Comparison of ENCODE assay signal across 1 cellular context in the genomic region with DNA sequence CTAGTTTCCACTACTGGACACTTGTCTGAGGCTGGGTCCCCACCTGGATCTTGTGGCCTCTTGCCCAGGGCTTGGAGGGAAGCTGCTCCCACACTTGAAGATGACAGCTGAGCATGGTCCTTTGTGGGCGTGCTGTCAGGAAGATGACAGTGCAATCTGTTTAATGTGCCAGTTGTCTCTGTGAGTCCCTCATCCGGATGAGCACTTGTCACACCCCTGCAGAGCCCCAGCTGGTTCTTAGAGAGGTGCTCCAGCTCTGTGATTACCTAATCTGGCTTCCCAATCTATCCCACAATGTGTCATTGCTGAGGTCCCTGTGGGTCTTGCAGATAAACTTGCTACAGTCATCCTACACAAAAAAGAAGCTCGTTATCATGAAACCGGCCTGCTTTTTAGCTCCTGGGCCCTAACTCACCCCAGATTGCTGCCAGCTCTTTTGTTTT.
TF ChIP-seq lines count a peak whose summit lies in the region.

No MANE protein-coding gene starts in this region.

TF ChIP-seq in K562, 482 proteins besides CTCF, POLR2A, EP300 and RAD21 (continued from another document and continues in another):
- TF ChIP-seq, protein P1, sequence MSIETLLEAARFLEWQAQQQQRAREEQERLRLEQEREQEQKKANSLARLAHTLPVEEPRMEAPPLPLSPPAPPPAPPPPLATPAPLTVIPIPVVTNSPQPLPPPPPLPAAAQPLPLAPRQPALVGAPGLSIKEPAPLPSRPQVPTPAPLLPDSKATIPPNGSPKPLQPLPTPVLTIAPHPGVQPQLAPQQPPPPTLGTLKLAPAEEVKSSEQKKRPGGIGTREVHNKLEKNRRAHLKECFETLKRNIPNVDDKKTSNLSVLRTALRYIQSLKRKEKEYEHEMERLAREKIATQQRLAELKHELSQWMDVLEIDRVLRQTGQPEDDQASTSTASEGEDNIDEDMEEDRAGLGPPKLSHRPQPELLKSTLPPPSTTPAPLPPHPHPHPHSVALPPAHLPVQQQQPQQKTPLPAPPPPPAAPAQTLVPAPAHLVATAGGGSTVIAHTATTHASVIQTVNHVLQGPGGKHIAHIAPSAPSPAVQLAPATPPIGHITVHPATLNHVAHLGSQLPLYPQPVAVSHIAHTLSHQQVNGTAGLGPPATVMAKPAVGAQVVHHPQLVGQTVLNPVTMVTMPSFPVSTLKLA (conservative IDR thresholded peaks at IDR 0.05) = peak; percentile 84 to 96
- peak; percentile 99 for TF ChIP-seq GATA2 (CRISPR knock-in tag; IDR thresholded peaks at IDR 0.05)
- peak; percentile 80; the same call in 1 of the 2 replicates for TF ChIP-seq OTX1 (CRISPR knock-in tag; IDR thresholded peaks at IDR 0.05)
- no peak for TF ChIP-seq ZNF695 (CRISPR knock-in tag; IDR thresholded peaks at IDR 0.05)
- no peak for TF ChIP-seq HSF4 (CRISPR knock-in tag; IDR thresholded peaks at IDR 0.05; ENCODE audit: borderline replicate concordance)
- TF ChIP-seq RFX5 (IDR thresholded peaks at IDR 0.05; ENCODE audit: low read depth, low read length) = no peak
- no peak for TF ChIP-seq RBM14 (IDR thresholded peaks at IDR 0.05; ENCODE audit: borderline replicate concordance, insufficient read depth, low read depth, low read length)
- TF ChIP-seq, protein P2, sequence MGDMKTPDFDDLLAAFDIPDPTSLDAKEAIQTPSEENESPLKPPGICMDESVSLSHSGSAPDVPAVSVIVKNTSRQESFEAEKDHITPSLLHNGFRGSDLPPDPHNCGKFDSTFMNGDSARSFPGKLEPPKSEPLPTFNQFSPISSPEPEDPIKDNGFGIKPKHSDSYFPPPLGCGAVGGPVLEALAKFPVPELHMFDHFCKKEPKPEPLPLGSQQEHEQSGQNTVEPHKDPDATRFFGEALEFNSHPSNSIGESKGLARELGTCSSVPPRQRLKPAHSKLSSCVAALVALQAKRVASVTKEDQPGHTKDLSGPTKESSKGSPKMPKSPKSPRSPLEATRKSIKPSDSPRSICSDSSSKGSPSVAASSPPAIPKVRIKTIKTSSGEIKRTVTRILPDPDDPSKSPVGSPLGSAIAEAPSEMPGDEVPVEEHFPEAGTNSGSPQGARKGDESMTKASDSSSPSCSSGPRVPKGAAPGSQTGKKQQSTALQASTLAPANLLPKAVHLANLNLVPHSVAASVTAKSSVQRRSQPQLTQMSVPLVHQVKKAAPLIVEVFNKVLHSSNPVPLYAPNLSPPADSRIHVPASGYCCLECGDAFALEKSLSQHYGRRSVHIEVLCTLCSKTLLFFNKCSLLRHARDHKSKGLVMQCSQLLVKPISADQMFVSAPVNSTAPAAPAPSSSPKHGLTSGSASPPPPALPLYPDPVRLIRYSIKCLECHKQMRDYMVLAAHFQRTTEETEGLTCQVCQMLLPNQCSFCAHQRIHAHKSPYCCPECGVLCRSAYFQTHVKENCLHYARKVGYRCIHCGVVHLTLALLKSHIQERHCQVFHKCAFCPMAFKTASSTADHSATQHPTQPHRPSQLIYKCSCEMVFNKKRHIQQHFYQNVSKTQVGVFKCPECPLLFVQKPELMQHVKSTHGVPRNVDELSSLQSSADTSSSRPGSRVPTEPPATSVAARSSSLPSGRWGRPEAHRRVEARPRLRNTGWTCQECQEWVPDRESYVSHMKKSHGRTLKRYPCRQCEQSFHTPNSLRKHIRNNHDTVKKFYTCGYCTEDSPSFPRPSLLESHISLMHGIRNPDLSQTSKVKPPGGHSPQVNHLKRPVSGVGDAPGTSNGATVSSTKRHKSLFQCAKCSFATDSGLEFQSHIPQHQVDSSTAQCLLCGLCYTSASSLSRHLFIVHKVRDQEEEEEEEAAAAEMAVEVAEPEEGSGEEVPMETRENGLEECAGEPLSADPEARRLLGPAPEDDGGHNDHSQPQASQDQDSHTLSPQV (IDR thresholded peaks at IDR 0.05) = no peak
- no peak for TF ChIP-seq CHD2 (IDR thresholded peaks at IDR 0.05; ENCODE audit: low read depth, low read length)
- TF ChIP-seq TFAM (CRISPR knock-in tag; conservative IDR thresholded peaks at IDR 0.05) = no peak
- TF ChIP-seq, protein P3, sequence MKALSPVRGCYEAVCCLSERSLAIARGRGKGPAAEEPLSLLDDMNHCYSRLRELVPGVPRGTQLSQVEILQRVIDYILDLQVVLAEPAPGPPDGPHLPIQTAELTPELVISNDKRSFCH (CRISPR knock-in tag; IDR thresholded peaks at IDR 0.05) = no peak
- TF ChIP-seq, protein P3 (tag; IDR thresholded peaks at IDR 0.05) = peak; percentile 92
- 0 out of 2 replicates have a peak, but pooled peaks have one; percentile 41 for TF ChIP-seq PYGO2 (tag; IDR thresholded peaks at IDR 0.05)
- TF ChIP-seq EHMT2 (IDR thresholded peaks at IDR 0.05) = peak; percentile 89
- TF ChIP-seq ZSCAN29 (IDR thresholded peaks at IDR 0.05) = no peak
- no peak for TF ChIP-seq KAT2B (IDR thresholded peaks at IDR 0.05; ENCODE audit: low read depth, low read length)
- TF ChIP-seq, protein P4, sequence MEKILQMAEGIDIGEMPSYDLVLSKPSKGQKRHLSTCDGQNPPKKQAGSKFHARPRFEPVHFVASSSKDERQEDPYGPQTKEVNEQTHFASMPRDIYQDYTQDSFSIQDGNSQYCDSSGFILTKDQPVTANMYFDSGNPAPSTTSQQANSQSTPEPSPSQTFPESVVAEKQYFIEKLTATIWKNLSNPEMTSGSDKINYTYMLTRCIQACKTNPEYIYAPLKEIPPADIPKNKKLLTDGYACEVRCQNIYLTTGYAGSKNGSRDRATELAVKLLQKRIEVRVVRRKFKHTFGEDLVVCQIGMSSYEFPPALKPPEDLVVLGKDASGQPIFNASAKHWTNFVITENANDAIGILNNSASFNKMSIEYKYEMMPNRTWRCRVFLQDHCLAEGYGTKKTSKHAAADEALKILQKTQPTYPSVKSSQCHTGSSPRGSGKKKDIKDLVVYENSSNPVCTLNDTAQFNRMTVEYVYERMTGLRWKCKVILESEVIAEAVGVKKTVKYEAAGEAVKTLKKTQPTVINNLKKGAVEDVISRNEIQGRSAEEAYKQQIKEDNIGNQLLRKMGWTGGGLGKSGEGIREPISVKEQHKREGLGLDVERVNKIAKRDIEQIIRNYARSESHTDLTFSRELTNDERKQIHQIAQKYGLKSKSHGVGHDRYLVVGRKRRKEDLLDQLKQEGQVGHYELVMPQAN (IDR thresholded peaks at IDR 0.05; ENCODE audit: borderline replicate concordance) = peak; percentile 58; the same call in 1 of the 2 replicates
- TF ChIP-seq TCF3 (CRISPR knock-in tag; IDR thresholded peaks at IDR 0.05) = peak; percentile 99
- TF ChIP-seq, protein P5, sequence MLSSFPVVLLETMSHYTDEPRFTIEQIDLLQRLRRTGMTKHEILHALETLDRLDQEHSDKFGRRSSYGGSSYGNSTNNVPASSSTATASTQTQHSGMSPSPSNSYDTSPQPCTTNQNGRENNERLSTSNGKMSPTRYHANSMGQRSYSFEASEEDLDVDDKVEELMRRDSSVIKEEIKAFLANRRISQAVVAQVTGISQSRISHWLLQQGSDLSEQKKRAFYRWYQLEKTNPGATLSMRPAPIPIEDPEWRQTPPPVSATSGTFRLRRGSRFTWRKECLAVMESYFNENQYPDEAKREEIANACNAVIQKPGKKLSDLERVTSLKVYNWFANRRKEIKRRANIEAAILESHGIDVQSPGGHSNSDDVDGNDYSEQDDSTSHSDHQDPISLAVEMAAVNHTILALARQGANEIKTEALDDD (IDR thresholded peaks at IDR 0.05) = peak; percentile 68; the same call in 1 of the 2 replicates
- peak; percentile 79 for TF ChIP-seq MEF2D (tag; conservative IDR thresholded peaks at IDR 0.05; ENCODE audit: low read depth)
- TF ChIP-seq ATF1 (CRISPR knock-in tag; IDR thresholded peaks at IDR 0.05) = no peak
- TF ChIP-seq ATF1 (tag; IDR thresholded peaks at IDR 0.05) = peak; percentile 91
- no peak for TF ChIP-seq ARID2 (IDR thresholded peaks at IDR 0.05)
- TF ChIP-seq RBM34 (IDR thresholded peaks at IDR 0.05; ENCODE audit: borderline replicate concordance, insufficient read depth, low read length) = no peak
- TF ChIP-seq SAFB2 (IDR thresholded peaks at IDR 0.05; ENCODE audit: borderline replicate concordance, low read depth, low read length, severe bottlenecking) = no peak
- peak; percentile 90 for TF ChIP-seq NCOA1 (IDR thresholded peaks at IDR 0.05; ENCODE audit: low read depth)
- TF ChIP-seq ZBTB8A (IDR thresholded peaks at IDR 0.05; ENCODE audit: partially characterized antibody) = no peak
- peak; percentile 22 to 98; a peak in 3 of 4 replicates for TF ChIP-seq TBL1XR1 (IDR thresholded peaks at IDR 0.05; ENCODE audit: low read length in 2 of 2)
- TF ChIP-seq SRF (CRISPR knock-in tag; IDR thresholded peaks at IDR 0.05) = peak in 1 of 2 experiments; percentile 53; a peak in 1 of 4 replicates
- TF ChIP-seq, protein P6, sequence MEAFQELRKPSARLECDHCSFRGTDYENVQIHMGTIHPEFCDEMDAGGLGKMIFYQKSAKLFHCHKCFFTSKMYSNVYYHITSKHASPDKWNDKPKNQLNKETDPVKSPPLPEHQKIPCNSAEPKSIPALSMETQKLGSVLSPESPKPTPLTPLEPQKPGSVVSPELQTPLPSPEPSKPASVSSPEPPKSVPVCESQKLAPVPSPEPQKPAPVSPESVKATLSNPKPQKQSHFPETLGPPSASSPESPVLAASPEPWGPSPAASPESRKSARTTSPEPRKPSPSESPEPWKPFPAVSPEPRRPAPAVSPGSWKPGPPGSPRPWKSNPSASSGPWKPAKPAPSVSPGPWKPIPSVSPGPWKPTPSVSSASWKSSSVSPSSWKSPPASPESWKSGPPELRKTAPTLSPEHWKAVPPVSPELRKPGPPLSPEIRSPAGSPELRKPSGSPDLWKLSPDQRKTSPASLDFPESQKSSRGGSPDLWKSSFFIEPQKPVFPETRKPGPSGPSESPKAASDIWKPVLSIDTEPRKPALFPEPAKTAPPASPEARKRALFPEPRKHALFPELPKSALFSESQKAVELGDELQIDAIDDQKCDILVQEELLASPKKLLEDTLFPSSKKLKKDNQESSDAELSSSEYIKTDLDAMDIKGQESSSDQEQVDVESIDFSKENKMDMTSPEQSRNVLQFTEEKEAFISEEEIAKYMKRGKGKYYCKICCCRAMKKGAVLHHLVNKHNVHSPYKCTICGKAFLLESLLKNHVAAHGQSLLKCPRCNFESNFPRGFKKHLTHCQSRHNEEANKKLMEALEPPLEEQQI (IDR thresholded peaks at IDR 0.05) = peak; percentile 90
- 0 out of 2 replicates have a peak, but pooled peaks have one; percentile 25 for TF ChIP-seq ZC3H11A (IDR thresholded peaks at IDR 0.05; ENCODE audit: low read depth, low read length)
- TF ChIP-seq, protein P7, sequence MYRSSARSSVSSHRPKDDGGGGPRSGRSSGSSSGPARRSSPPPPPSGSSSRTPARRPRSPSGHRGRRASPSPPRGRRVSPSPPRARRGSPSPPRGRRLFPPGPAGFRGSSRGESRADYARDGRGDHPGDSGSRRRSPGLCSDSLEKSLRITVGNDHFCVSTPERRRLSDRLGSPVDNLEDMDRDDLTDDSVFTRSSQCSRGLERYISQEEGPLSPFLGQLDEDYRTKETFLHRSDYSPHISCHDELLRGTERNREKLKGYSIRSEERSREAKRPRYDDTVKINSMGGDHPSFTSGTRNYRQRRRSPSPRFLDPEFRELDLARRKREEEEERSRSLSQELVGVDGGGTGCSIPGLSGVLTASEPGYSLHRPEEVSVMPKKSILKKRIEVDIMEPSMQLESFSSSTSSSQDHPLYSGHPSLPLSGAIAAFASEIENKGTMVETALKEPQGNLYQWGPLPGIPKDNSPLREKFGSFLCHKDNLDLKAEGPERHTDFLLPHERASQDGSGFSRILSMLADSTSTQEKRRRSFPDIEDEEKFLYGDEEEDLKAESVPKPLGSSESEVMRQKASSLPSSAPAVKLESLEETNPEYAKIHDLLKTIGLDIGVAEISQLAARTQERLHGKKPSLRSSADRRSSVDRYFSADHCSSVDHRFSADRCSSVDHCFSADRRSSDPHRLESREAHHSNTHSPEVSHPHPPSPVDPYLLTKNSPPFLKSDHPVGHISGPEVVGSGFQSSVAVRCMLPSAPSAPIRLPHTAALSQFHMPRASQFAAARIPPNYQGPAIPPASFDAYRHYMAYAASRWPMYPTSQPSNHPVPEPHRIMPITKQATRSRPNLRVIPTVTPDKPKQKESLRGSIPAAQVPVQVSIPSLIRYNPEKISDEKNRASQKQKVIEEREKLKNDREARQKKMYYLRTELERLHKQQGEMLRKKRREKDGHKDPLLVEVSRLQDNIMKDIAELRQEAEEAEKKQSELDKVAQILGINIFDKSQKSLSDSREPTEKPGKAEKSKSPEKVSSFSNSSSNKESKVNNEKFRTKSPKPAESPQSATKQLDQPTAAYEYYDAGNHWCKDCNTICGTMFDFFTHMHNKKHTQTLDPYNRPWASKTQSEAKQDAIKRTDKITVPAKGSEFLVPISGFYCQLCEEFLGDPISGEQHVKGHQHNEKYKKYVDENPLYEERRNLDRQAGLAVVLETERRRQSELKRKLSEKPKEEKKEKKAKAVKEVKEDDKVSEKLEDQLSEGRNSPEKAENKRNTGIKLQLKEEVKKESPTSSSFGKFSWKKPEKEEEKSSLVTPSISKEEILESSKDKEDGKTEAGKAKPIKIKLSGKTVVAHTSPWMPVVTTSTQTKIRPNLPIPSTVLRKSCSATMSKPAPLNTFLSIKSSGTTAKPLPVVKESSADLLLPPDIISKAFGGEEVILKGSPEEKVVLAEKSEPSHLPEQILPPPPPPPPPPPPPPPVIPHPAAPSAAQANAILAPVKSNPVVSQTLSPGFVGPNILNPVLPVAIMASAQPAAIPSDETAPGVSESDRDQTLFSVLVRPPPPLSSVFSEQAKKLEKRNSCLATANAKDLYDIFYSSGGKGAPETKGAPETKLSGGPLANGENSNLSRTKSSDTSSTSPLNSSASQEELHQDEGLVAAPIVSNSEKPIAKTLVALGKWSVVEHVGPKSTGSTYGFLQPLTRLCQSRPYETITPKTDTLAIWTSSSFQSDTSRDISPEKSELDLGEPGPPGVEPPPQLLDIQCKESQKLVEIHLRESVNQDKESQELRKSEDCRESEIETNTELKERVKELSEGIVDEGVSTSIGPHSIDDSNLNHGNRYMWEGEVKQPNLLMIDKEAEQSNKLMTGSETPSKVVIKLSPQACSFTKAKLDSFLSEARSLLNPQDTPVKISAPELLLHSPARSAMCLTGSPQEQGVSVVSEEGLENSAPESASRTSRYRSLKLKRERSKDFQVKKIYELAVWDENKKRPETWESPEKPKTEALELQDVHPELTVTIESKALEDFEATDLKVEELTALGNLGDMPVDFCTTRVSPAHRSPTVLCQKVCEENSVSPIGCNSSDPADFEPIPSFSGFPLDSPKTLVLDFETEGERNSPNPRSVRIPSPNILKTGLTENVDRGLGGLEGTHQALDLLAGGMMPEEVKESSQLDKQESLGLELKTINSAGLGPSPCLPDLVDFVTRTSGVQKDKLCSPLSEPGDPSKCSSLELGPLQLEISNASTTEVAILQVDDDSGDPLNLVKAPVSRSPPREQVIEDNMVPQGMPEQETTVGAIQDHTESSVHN (IDR thresholded peaks at IDR 0.05; ENCODE audit: borderline replicate concordance in 1 of 2, low read depth in 1 of 2) = peak in 1 of 2 experiments; percentile 99; a peak in 2 of 4 replicates
- TF ChIP-seq, protein P8, sequence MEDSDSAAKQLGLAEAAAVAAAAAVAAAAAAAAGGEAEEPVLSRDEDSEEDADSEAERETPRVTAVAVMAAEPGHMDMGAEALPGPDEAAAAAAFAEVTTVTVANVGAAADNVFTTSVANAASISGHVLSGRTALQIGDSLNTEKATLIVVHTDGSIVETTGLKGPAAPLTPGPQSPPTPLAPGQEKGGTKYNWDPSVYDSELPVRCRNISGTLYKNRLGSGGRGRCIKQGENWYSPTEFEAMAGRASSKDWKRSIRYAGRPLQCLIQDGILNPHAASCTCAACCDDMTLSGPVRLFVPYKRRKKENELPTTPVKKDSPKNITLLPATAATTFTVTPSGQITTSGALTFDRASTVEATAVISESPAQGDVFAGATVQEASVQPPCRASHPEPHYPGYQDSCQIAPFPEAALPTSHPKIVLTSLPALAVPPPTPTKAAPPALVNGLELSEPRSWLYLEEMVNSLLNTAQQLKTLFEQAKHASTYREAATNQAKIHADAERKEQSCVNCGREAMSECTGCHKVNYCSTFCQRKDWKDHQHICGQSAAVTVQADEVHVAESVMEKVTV (CRISPR knock-in tag; IDR thresholded peaks at IDR 0.05) = 0 out of 2 replicates have a peak, but pooled peaks have one; percentile 23
